8 cellular contexts compared by ENCODE assay signal in genomic region chr20:34111712-34112599, GRCh38. TPM values are rescaled to one million over a fixed set of nuclear protein-coding genes. Genes with fewer than 3 reads are reported as not detected.
DNase-seq lines count a peak whose midpoint lies in the region; ATAC-seq and TF ChIP-seq lines count a peak whose summit lies in the region.

Gene EIF2S2 (minus strand): TSS chr20:34112243. CDS start chr20:34112110, 133 bp downstream.

- H3K27ac ChIP-seq in suprapubic skin = peak within 1 kb of the TSS; percentile 97

- peak; percentile 99 for DNase-seq in GM06990 (ENCODE audit: extremely low read depth, insufficient read length)
- DNase-seq in NCI-H1092 (lab: John Stamatoyannopoulos, UW) = peak; percentile 98
- DNase-seq in globus pallidus (ENCODE audit: low spot score) = peak; percentile 98
- DNase-seq in nucleus accumbens (lab: John Stamatoyannopoulos, UW) = peak; percentile 53 to 97 (median 92)
- peak; percentile 96 for DNase-seq in suprapubic skin (ENCODE audit: low spot score in 2 of 2)

- WGBS in suprapubic skin = 0% methylated on average over 4 of the region's 81 CpGs

- H3K4me3 ChIP-seq in GM06990 (replicated peaks; ENCODE audit: low read depth, low read length) (peak within 1 kb of the TSS; percentile 93), suprapubic skin (peak within 1 kb of the TSS; percentile 88)

- no peak for TF ChIP-seq EP300 in suprapubic skin (IDR thresholded peaks at IDR 0.05)

- TF ChIP-seq CTCF in GM06990 (IDR thresholded peaks at IDR 0.05; ENCODE audit: insufficient read depth, low read length, poor library complexity, severe bottlenecking) (no peak), suprapubic skin (IDR thresholded peaks at IDR 0.05) (no peak)

- H3K4me1 ChIP-seq in suprapubic skin = peaks cover 38% of the 10 kb centered on the region

- no peaks in the 10 kb centered on the region for H3K27me3 ChIP-seq in GM06990 (replicated peaks; ENCODE audit: control insufficient read depth, insufficient read depth, low read length)
- no peaks in the 10 kb centered on the region for H3K27me3 ChIP-seq in suprapubic skin

- H3K4me3 Mint-ChIP-seq in activated naive CD4-positive, alpha-beta T cell treated with anti-CD3 and anti-CD28 coated beads, Interleukin-2, amount 50 U/mL, for 24 hours = peak within 1 kb of the TSS; percentile 97

- peak within 1 kb of the TSS; percentile 100 for H3K27ac Mint-ChIP-seq in activated naive CD4-positive, alpha-beta T cell treated with anti-CD3 and anti-CD28 coated beads, Interleukin-2, amount 50 U/mL, for 24 hours

- no peaks in the 10 kb centered on the region for H3K9me3 ChIP-seq in suprapubic skin

- H3K36me3 ChIP-seq in GM06990 (ENCODE audit: control insufficient read depth, insufficient read depth, low read length) (peaks cover 3% of the 10 kb centered on the region), suprapubic skin (no peaks in the 10 kb centered on the region)

- ATAC-seq in HG02588 (IDR thresholded peaks at IDR 0.05; ENCODE audit: unreplicated experiment) (peak; percentile 91), SK-N-SH treated with all-trans-retinoic acid at 6 μM for 48 hours (peak; percentile 93)

- H3K36me3 Mint-ChIP-seq in activated naive CD4-positive, alpha-beta T cell treated with anti-CD3 and anti-CD28 coated beads, Interleukin-2, amount 50 U/mL, for 24 hours = peaks cover 33% of the 10 kb centered on the region

- peak; percentile 76 to 95 for TF ChIP-seq POLR2A in suprapubic skin (IDR thresholded peaks at IDR 0.05)

- no peaks in the 10 kb centered on the region for H3K9me3 Mint-ChIP-seq in activated naive CD4-positive, alpha-beta T cell treated with anti-CD3 and anti-CD28 coated beads, Interleukin-2, amount 50 U/mL, for 24 hours

- H3K4me1 Mint-ChIP-seq in activated naive CD4-positive, alpha-beta T cell treated with anti-CD3 and anti-CD28 coated beads, Interleukin-2, amount 50 U/mL, for 24 hours = peaks cover 46% of the 10 kb centered on the region

- H3K27me3 Mint-ChIP-seq in activated naive CD4-positive, alpha-beta T cell treated with anti-CD3 and anti-CD28 coated beads, Interleukin-2, amount 50 U/mL, for 24 hours = no peaks in the 10 kb centered on the region

TF ChIP-seq in SK-N-SH treated with all-trans-retinoic acid at 6 μM for 48 hours, 23 proteins besides CTCF, POLR2A, EP300 and RAD21:
- TF ChIP-seq ZFP3 (CRISPR knock-in tag; IDR thresholded peaks at IDR 0.05) (0 out of 2 replicates have a peak, but pooled peaks have one; percentile 20), ARNTL (CRISPR knock-in tag; IDR thresholded peaks at IDR 0.05; ENCODE audit: borderline replicate concordance, low read depth) (no peak; the same call in 1 of the 2 replicates), BACH2 (CRISPR knock-in tag; IDR thresholded peaks at IDR 0.05; ENCODE audit: borderline replicate concordance) (no peak), GLIS3 (CRISPR knock-in tag; IDR thresholded peaks at IDR 0.05) (no peak), TOX (CRISPR knock-in tag; IDR thresholded peaks at IDR 0.05; ENCODE audit: borderline replicate concordance) (no peak)

RNA-seq across cellular contexts. Expression of gene EIF2S2, which starts in this region (rescaled TPM):
- total RNA-seq in suprapubic skin = 10 to 100 TPM; 23.7 to 38.8 (median 38.4) TPM

Comparison
In these comparisons a context has a peak if more than half of its experiments do, and no peak if none do; other contexts are left out.
1. Peak in every context shown above with its lines: DNase-seq, ATAC-seq, H3K4me3 ChIP-seq and H3K27ac ChIP-seq.